ENCODE assay signal across 8 cellular contexts in the genomic region with DNA sequence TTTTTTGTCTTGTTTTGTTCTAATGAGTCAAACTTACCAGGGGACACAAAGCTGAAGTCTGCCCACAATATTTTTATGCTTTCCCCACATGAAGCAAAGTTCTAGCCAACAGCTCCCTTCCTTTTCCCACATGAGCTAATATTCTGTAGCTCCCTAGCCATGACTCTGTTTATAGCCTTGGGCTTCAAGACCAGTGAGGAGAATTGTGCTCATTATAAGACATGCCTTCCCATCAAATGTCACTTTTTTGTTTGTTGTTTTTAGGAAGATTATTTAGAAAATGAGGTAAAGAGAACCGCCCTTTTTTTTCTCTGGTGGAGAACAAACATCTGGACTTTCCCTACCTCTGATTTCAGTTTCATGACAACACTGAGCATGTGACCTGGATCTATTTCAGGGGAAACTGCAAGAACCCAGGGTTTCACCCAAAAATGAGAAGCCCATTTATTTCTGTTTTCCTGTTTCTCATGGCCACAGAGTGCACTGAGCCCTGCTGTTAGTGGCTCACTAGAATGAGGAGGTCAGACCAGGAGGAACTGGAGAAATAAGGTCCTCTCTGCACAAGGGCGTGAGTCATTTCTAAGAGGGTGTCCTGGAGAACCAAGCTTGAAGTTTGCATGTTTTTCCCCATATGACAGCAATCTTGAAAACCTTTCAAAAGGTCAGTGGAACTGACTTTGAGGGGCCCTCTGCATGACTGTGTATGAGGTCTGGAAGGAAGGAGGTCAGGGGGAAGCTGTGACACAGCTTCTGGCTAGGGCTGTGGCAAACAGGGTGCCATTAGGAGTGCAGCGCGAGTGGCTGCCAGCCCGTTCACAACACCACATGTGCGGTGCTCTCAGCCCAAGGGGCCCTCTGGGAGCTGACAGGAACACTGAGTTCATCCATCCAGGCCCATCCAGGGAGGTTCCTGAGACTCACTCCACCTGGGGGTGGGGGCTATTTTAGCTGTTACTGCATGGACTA. TPM values are rescaled to one million over a fixed set of nuclear protein-coding genes. Genes with fewer than 3 reads are reported as not detected.
DNase-seq lines count a peak whose midpoint lies in the region; ATAC-seq and TF ChIP-seq lines count a peak whose summit lies in the region.

No MANE protein-coding gene starts in this region.

- POLR2A ChIA-PET in CD4-positive, alpha-beta T cell (lab: Charles Lee): interaction anchor here (1.5 kb wide), 1 partner anchor 17 kb away, joined by 4 read pairs; no protein-coding TSS in a partner anchor
- POLR2A ChIA-PET in CD8-positive, alpha-beta memory T cell (lab: Charles Lee): interaction anchor here (0.5 kb wide), 1 partner anchor 40 kb away, joined by 4 read pairs; no protein-coding TSS in a partner anchor

- H3K36me3 Mint-ChIP-seq in CD4-positive, alpha-beta T cell (ENCODE audit: low read depth): no peaks in the 10 kb centered on the region
- no peaks in the 10 kb centered on the region for H3K36me3 Mint-ChIP-seq in activated T-helper 17 cell treated with anti-CD3 and anti-CD28 coated beads, Interleukin-2, amount 50 U/mL, for 72 hours (ENCODE audit: low read depth)
- H3K36me3 Mint-ChIP-seq in CD8-positive, alpha-beta memory T cell: peaks cover 0 to 3% (median 0%) of the 10 kb centered on the region in 3 donors

- H3K27ac ChIP-seq in CD4-positive, alpha-beta T cell (ENCODE audit: low read depth, low read length): no peak overlapping the region
- no peak overlapping the region for H3K27ac ChIP-seq in CD8-positive, alpha-beta memory T cell (ENCODE audit: low read depth, low read length)

- DNase-seq in CD4-positive, alpha-beta T cell: no peak
- DNase-seq in mucosa of descending colon (peak in 1 of 3 donors; percentile 16), NCI-H526 (lab: John Stamatoyannopoulos, UW) (no peak), DMS79 treated with DMSO at 0.1 percent for 48 hours (lab: John Stamatoyannopoulos, UW) (no peak)
- DNase-seq in CD8-positive, alpha-beta memory T cell: no peak

- H3K27me3 ChIP-seq in CD4-positive, alpha-beta T cell (ENCODE audit: control insufficient read depth, insufficient read depth, low read length): no peaks in the 10 kb centered on the region
- no peaks in the 10 kb centered on the region for H3K27me3 ChIP-seq in CD8-positive, alpha-beta memory T cell (ENCODE audit: insufficient read depth, low read length, poor library complexity, severe bottlenecking)

- no peaks in the 10 kb centered on the region for H3K9me3 Mint-ChIP-seq in CD4-positive, alpha-beta T cell
- H3K9me3 Mint-ChIP-seq in activated T-helper 17 cell treated with anti-CD3 and anti-CD28 coated beads, Interleukin-2, amount 50 U/mL, for 72 hours: no peaks in the 10 kb centered on the region
- no peaks in the 10 kb centered on the region for H3K9me3 Mint-ChIP-seq in CD8-positive, alpha-beta memory T cell

- H3K4me1 Mint-ChIP-seq in CD4-positive, alpha-beta T cell (ENCODE audit: low read depth): peaks cover 23% of the 10 kb centered on the region
- H3K4me1 Mint-ChIP-seq in activated T-helper 17 cell treated with anti-CD3 and anti-CD28 coated beads, Interleukin-2, amount 50 U/mL, for 72 hours: peaks cover 15% of the 10 kb centered on the region
- H3K4me1 Mint-ChIP-seq in CD8-positive, alpha-beta memory T cell: peaks cover 13 to 23% (median 22%) of the 10 kb centered on the region in 3 donors

- H3K36me3 ChIP-seq in mucosa of descending colon (ENCODE audit: low read depth): no peaks in the 10 kb centered on the region
- H3K36me3 ChIP-seq in CD8-positive, alpha-beta memory T cell (ENCODE audit: insufficient read depth, low read length): no peaks in the 10 kb centered on the region

- H3K9me3 ChIP-seq in CD4-positive, alpha-beta T cell (ENCODE audit: control insufficient read depth, low read length): no peaks in the 10 kb centered on the region
- H3K9me3 ChIP-seq in mucosa of descending colon: no peaks in the 10 kb centered on the region
- H3K9me3 ChIP-seq in CD8-positive, alpha-beta memory T cell (ENCODE audit: low read length): no peaks in the 10 kb centered on the region

- intact Hi-C loops in CD4-positive, alpha-beta T cell (cut with DNase I, micrococcal nuclease): no loop called here
- intact Hi-C loops in mucosa of descending colon (cut with DNase I, micrococcal nuclease): no loop called here

- no peaks in the 10 kb centered on the region for H3K27me3 Mint-ChIP-seq in CD4-positive, alpha-beta T cell
- H3K27me3 Mint-ChIP-seq in activated T-helper 17 cell treated with anti-CD3 and anti-CD28 coated beads, Interleukin-2, amount 50 U/mL, for 72 hours: no peaks in the 10 kb centered on the region
- peaks cover 0 to 10% of the 10 kb centered on the region in 2 donors for H3K27me3 Mint-ChIP-seq in CD8-positive, alpha-beta memory T cell

- ATAC-seq in CD4-positive, alpha-beta T cell (ENCODE audit: poor library complexity): peak; percentile 24
- ATAC-seq in GM19324 (IDR thresholded peaks at IDR 0.05; ENCODE audit: low FRiP score, unreplicated experiment) (peak; percentile 71), HG03159 (IDR thresholded peaks at IDR 0.05; ENCODE audit: unreplicated experiment) (peak; percentile 83), mucosa of descending colon (peak; percentile 68)
- ATAC-seq in activated T-helper 17 cell treated with anti-CD3 and anti-CD28 coated beads, Interleukin-2, amount 50 U/mL, for 72 hours (replicated peaks): peak; percentile 89

- CTCF ChIA-PET in CD4-positive, alpha-beta T cell (lab: Charles Lee): interaction anchor here (1.3 kb wide), 1 partner anchor 56 kb away, joined by 3 read pairs; no protein-coding TSS in a partner anchor
- CTCF ChIA-PET in CD8-positive, alpha-beta memory T cell (lab: Charles Lee): no interaction called here

- no peak overlapping the region for H3K4me3 ChIP-seq in mucosa of descending colon
- no peak overlapping the region for H3K4me3 ChIP-seq in CD8-positive, alpha-beta memory T cell (ENCODE audit: low read length)

- no peaks in the 10 kb centered on the region for H3K4me1 ChIP-seq in mucosa of descending colon (ENCODE audit: low read depth)
- peaks cover 4% of the 10 kb centered on the region for H3K4me1 ChIP-seq in CD8-positive, alpha-beta memory T cell (ENCODE audit: insufficient read depth, low read length)

- no peak overlapping the region for H3K4me3 Mint-ChIP-seq in CD4-positive, alpha-beta T cell
- peak overlapping the region; percentile 68 for H3K4me3 Mint-ChIP-seq in activated T-helper 17 cell treated with anti-CD3 and anti-CD28 coated beads, Interleukin-2, amount 50 U/mL, for 72 hours
- no peak overlapping the region for H3K4me3 Mint-ChIP-seq in CD8-positive, alpha-beta memory T cell

- H3K27ac Mint-ChIP-seq in CD4-positive, alpha-beta T cell: peak overlapping the region; percentile 24
- H3K27ac Mint-ChIP-seq in activated T-helper 17 cell treated with anti-CD3 and anti-CD28 coated beads, Interleukin-2, amount 50 U/mL, for 72 hours: peak overlapping the region; percentile 87
- peak overlapping the region in 2 of 8 donors; percentile 35 to 88 for H3K27ac Mint-ChIP-seq in CD8-positive, alpha-beta memory T cell

- TF ChIP-seq CTCF in CD4-positive, alpha-beta T cell (IDR thresholded peaks at IDR 0.05): no peak
- TF ChIP-seq CTCF in mucosa of descending colon (IDR thresholded peaks at IDR 0.05): no peak

RNA-seq across cellular contexts. Expression of gene CHST7, which starts 55.1 kb away (rescaled TPM):
- total RNA-seq in CD4-positive, alpha-beta T cell: 1 to 10 TPM; 4.0 to 4.6 TPM
- total RNA-seq in activated T-helper 17 cell treated with anti-CD3 and anti-CD28 coated beads, Interleukin-2, amount 50 U/mL, for 72 hours: 1 to 10 TPM; 2.4 to 2.9 TPM
- 1 to 10 TPM; 1.4 to 4.1 (median 2.7) TPM for total RNA-seq in mucosa of descending colon
- 1 to 10 TPM; 3.5 to 3.9 TPM for total RNA-seq in CD8-positive, alpha-beta memory T cell
- 8.0 TPM for polyA plus RNA-seq in CD8-positive, alpha-beta memory T cell

Comparison
In these comparisons a context has a peak if more than half of its experiments do, and no peak if none do; other contexts are left out.
1. ATAC-seq: peak in every context shown above with its lines; median percentile 89 in activated T-helper 17 cell treated with anti-CD3 and anti-CD28 coated beads, Interleukin-2, amount 50 U/mL, for 72 hours; 83 in HG03159; 71 in GM19324; 68 in mucosa of descending colon; 24 in CD4-positive, alpha-beta T cell.